8 cellular contexts compared by ENCODE assay signal in genomic region chr16:30953511-30954124, GRCh38. TPM values are rescaled to one million over a fixed set of nuclear protein-coding genes. Genes with fewer than 3 reads are reported as not detected.
A peak's percentile ranks its signal among the peaks of the same experiment; 100 is the strongest.
DNase-seq lines count a peak whose midpoint lies in the region; ATAC-seq and TF ChIP-seq lines count a peak whose summit lies in the region.

No MANE protein-coding gene starts in this region.

- ATAC-seq in gastroesophageal sphincter (no peak), GM21576 (IDR thresholded peaks at IDR 0.05; ENCODE audit: unreplicated experiment) (no peak)

- H3K9me3 ChIP-seq in Karpas-422 (ENCODE audit: low read length), result no peaks in the 10 kb centered on the region
- H3K9me3 ChIP-seq in gastroesophageal sphincter, result no peaks in the 10 kb centered on the region

- H3K4me3 ChIP-seq in Karpas-422 (ENCODE audit: low read length) (no peak overlapping the region), gastroesophageal sphincter (no peak overlapping the region)

- DNase-seq in DMS53 treated with DMSO at 0.1 percent for 48 hours (lab: John Stamatoyannopoulos, UW; ENCODE audit: unreplicated experiment) (peak; percentile 7), Karpas-422 (peak; percentile 93), RPMI8226 (peak; percentile 80), renal cortical epithelial cell (ENCODE audit: low read depth) (peak; percentile 58), NCI-H187 treated with DMSO at 0.1 percent for 48 hours (lab: John Stamatoyannopoulos, UW) (no peak)
- peak; percentile 86 for DNase-seq in activated effector memory CD4-positive, alpha-beta T cell treated with anti-CD3 and anti-CD28 coated beads, Interleukin-2, amount 50 U/mL, for 16 hours

- H3K4me1 ChIP-seq in Karpas-422 (ENCODE audit: low read length) (peaks cover 37% of the 10 kb centered on the region), gastroesophageal sphincter (peaks cover 0 to 74% (median 40%) of the 10 kb centered on the region in 3 donors)

- H3K4me2 ChIP-seq in Karpas-422 (ENCODE audit: low read depth, low read length, poor library complexity, severe bottlenecking), result no peak overlapping the region

- H3K9ac ChIP-seq in Karpas-422 (ENCODE audit: low read length), result peak overlapping the region; percentile 43; the same call in 1 of the 2 replicates

- peaks cover 14% of the 10 kb centered on the region for H3K79me2 ChIP-seq in Karpas-422 (ENCODE audit: low read length)

- H3K27me3 ChIP-seq in Karpas-422 (ENCODE audit: low read length) (no peaks in the 10 kb centered on the region), gastroesophageal sphincter (no peaks in the 10 kb centered on the region)

- no peaks in the 10 kb centered on the region for H3K36me3 ChIP-seq in Karpas-422 (ENCODE audit: insufficient read depth, low read length)
- H3K36me3 ChIP-seq in gastroesophageal sphincter, result peaks cover 0 to 3% of the 10 kb centered on the region in 2 donors

- WGBS in gastroesophageal sphincter (ENCODE audit: low coverage in 1 of 2), 2 donors, result 50% methylated on average over 2 of the region's 15 CpGs; no CpG with 5 or more reads in 1 of the 2 donors

- H3K27ac ChIP-seq in Karpas-422 (ENCODE audit: low read length) (0 out of 2 replicates have a peak overlapping the region, but pooled peaks have one; percentile 48), gastroesophageal sphincter (peak overlapping the region in 3 of 4 donors; percentile 51 to 95 (median 94))

- TF ChIP-seq POLR2A in gastroesophageal sphincter (IDR thresholded peaks at IDR 0.05), result no peak

- TF ChIP-seq EP300 in gastroesophageal sphincter (IDR thresholded peaks at IDR 0.05), result no peak

- H2AFZ ChIP-seq in Karpas-422 (ENCODE audit: low read length), result no peak overlapping the region

- H4K20me1 ChIP-seq in Karpas-422 (ENCODE audit: insufficient read depth, low read depth, low read length), result peaks cover 3% of the 10 kb centered on the region; the same call in 1 of the 2 replicates

- no peaks in the 10 kb centered on the region for H3K9me2 ChIP-seq in Karpas-422 (replicated peaks; ENCODE audit: insufficient read depth, low read length)

- peak in 3 of 4 experiments; percentile 48 to 77 (median 58) for TF ChIP-seq CTCF in gastroesophageal sphincter (IDR thresholded peaks at IDR 0.05)

RNA-seq across cellular contexts. Expression of gene SETD1A, which starts 3.9 kb away (rescaled TPM):
- 3.8 and 4.3 TPM in 2 replicates for total RNA-seq in Karpas-422 (2014; rRNA removed; shearing (Covaris generic); ENCODE audit: low replicate concordance)
- total RNA-seq in gastroesophageal sphincter (10 to 100 TPM in 2 of 4 donors, 1 to 10 TPM in 2; 5.5 to 12.9 (median 10.1) TPM), renal cortical epithelial cell (1.0 and 7.6 TPM in 2 replicates)

RNA-seq across cellular contexts. Expression of gene ORAI3, which starts 4.8 kb away (rescaled TPM):
- total RNA-seq in Karpas-422 (2014; rRNA removed; shearing (Covaris generic); ENCODE audit: low replicate concordance), result 34.0 and 60.7 TPM in 2 replicates
- total RNA-seq in gastroesophageal sphincter, result 10 to 100 TPM; 23.7 to 51.5 (median 40.0) TPM
- total RNA-seq in renal cortical epithelial cell, result 32.5 and 51.4 TPM in 2 replicates

RNA-seq across cellular contexts. Expression of gene FBXL19, which starts 30.2 kb away (rescaled TPM):
- total RNA-seq in Karpas-422 (2014; rRNA removed; shearing (Covaris generic); ENCODE audit: low replicate concordance), result 24.5 and 59.5 TPM in 2 replicates
- total RNA-seq in gastroesophageal sphincter (10 to 100 TPM in 3 of 4 donors, 1 to 10 TPM in 1; 10.0 to 23.5 (median 11.9) TPM), renal cortical epithelial cell (25.7 and 34.3 TPM in 2 replicates)

RNA-seq across cellular contexts. Expression of gene HSD3B7, which starts 31.4 kb away (rescaled TPM):
- total RNA-seq in Karpas-422 (2014; rRNA removed; shearing (Covaris generic); ENCODE audit: low replicate concordance), result 0.65 and 2.7 TPM in 2 replicates
- 10 to 100 TPM; 10.1 to 26.2 (median 16.0) TPM for total RNA-seq in gastroesophageal sphincter
- total RNA-seq in renal cortical epithelial cell, result 49.9 and 82.7 TPM in 2 replicates

RNA-seq across cellular contexts. Expression of gene STX1B, which starts 56.8 kb away (rescaled TPM):
- total RNA-seq in Karpas-422 (2014; rRNA removed; shearing (Covaris generic); ENCODE audit: low replicate concordance), result 0.07 and 0.11 TPM in 2 replicates
- 1 to 10 TPM in 2 of 4 donors, under 1 TPM in 1, not detected in 1; 0.54 to 3.3 (median 1.9) TPM for total RNA-seq in gastroesophageal sphincter
- 0.80 TPM in 1 of 2 replicates, not detected in the other for total RNA-seq in renal cortical epithelial cell
